28 cellular contexts compared by ENCODE assay signal in genomic region chr5:153661897-153662296, GRCh38.
"Had no signal": no experiment of that assay in that cellular context is flagged by ENCODE, and none has a peak within 500 bp of the region (broad histone marks: within the 10 kb centered on the region; RNA-seq: fewer than 3 reads in every experiment).

No MANE protein-coding gene starts in this region.

- H3K4me3 Mint-ChIP-seq: activated CD4-positive, alpha-beta memory T cell treated with anti-CD3 and anti-CD28 coated beads for 36 hours; activated CD4-positive, alpha-beta T cell treated with anti-CD3 and anti-CD28 coated beads, Interleukin-2, amount 10 ng/mL, durations not matched to agents 7 days and 5 days; activated naive CD4-positive, alpha-beta T cell treated with anti-CD3 and anti-CD28 coated beads, Interleukin-2, amount 10 ng/mL, durations not matched to agents 7 days and 5 days; activated naive CD8-positive, alpha-beta T cell treated with anti-CD3 and anti-CD28 coated beads for 36 hours; activated T-cell treated with anti-CD3 and anti-CD28 coated beads, Interleukin-2, amount 50 U/mL, for 72 hours; T-cell had no signal

- H3K27me3 Mint-ChIP-seq: activated CD4-positive, alpha-beta memory T cell treated with anti-CD3 and anti-CD28 coated beads for 36 hours; activated CD4-positive, alpha-beta T cell treated with anti-CD3 and anti-CD28 coated beads, Interleukin-2, amount 10 ng/mL, durations not matched to agents 7 days and 5 days; activated naive CD4-positive, alpha-beta T cell treated with anti-CD3 and anti-CD28 coated beads, Interleukin-2, amount 10 ng/mL, durations not matched to agents 7 days and 5 days; activated naive CD8-positive, alpha-beta T cell treated with anti-CD3 and anti-CD28 coated beads for 36 hours had no signal

- DNase-seq: activated CD4-positive, alpha-beta memory T cell treated with anti-CD3 and anti-CD28 coated beads for 36 hours; activated CD4-positive, alpha-beta T cell treated with anti-CD3 and anti-CD28 coated beads, Interleukin-2, amount 10 ng/mL, durations not matched to agents 7 days and 5 days; activated CD4-positive, CD25-positive, alpha-beta regulatory T cell; activated CD8-positive, alpha-beta memory T cell treated with anti-CD3 and anti-CD28 coated beads, Interleukin-2, amount 50 U/mL, for 4 hours; activated gamma-delta T cell treated with Interleukin-2 at 50 U/mL for 16 hours; activated naive CD4-positive, alpha-beta T cell treated with anti-CD3 and anti-CD28 coated beads, Interleukin-2, amount 10 ng/mL, durations not matched to agents 7 days and 5 days; activated naive CD8-positive, alpha-beta T cell treated with anti-CD3 and anti-CD28 coated beads for 36 hours; activated T-cell treated with anti-CD3 and anti-CD28 coated beads, Interleukin-2, amount 50 U/mL, for 72 hours; aorta; MM.1S; NCI-H1105; NCI-H1436 treated with DMSO at 0.1 percent for 48 hours; NCI-H187 treated with DMSO at 0.1 percent for 48 hours; NCI-H2081 treated with DMSO at 0.1 percent for 48 hours; NCI-H2227 treated with DMSO at 0.1 percent for 48 hours; NCI-H526; NCI-H774; OCI-M1; RPMI8226; T-cell; T-helper 2 cell; T1000 had no signal

- H3K4me3 ChIP-seq: SK-N-MC had no signal

- FAIRE-seq: TTC549 had no signal

- H3K9me3 Mint-ChIP-seq: activated CD4-positive, alpha-beta memory T cell treated with anti-CD3 and anti-CD28 coated beads for 36 hours; activated CD4-positive, alpha-beta T cell treated with anti-CD3 and anti-CD28 coated beads, Interleukin-2, amount 10 ng/mL, durations not matched to agents 7 days and 5 days; activated naive CD4-positive, alpha-beta T cell treated with anti-CD3 and anti-CD28 coated beads, Interleukin-2, amount 10 ng/mL, durations not matched to agents 7 days and 5 days; activated naive CD8-positive, alpha-beta T cell treated with anti-CD3 and anti-CD28 coated beads for 36 hours; activated T-cell treated with anti-CD3 and anti-CD28 coated beads, Interleukin-2, amount 50 U/mL, for 72 hours; activated T-helper 2 cell treated with anti-CD3 and anti-CD28 coated beads, Interferon-gamma antibody, Interleukin-2, Interleukin-4, amounts not matched to agents 10 μg/mL and 5 μg/mL and 100 μg/mL, durations not matched to agents 14 hours and 24 hours and 36 hours had no signal

- H3K27ac ChIP-seq: SK-N-MC, VCaP had no signal

- H3K36me3 Mint-ChIP-seq: activated CD4-positive, alpha-beta memory T cell treated with anti-CD3 and anti-CD28 coated beads for 36 hours; activated naive CD4-positive, alpha-beta T cell treated with anti-CD3 and anti-CD28 coated beads, Interleukin-2, amount 10 ng/mL, durations not matched to agents 7 days and 5 days; activated naive CD8-positive, alpha-beta T cell treated with anti-CD3 and anti-CD28 coated beads for 36 hours; T-cell had no signal

- H3K4me1 Mint-ChIP-seq: activated CD4-positive, alpha-beta T cell treated with anti-CD3 and anti-CD28 coated beads, Interleukin-2, amount 10 ng/mL, durations not matched to agents 7 days and 5 days; activated naive CD4-positive, alpha-beta T cell treated with anti-CD3 and anti-CD28 coated beads, Interleukin-2, amount 10 ng/mL, durations not matched to agents 7 days and 5 days; activated naive CD8-positive, alpha-beta T cell treated with anti-CD3 and anti-CD28 coated beads for 36 hours; T-cell had no signal

- H3K27ac Mint-ChIP-seq: activated CD4-positive, alpha-beta memory T cell treated with anti-CD3 and anti-CD28 coated beads for 36 hours; activated CD4-positive, alpha-beta T cell treated with anti-CD3 and anti-CD28 coated beads, Interleukin-2, amount 10 ng/mL, durations not matched to agents 7 days and 5 days; activated naive CD4-positive, alpha-beta T cell treated with anti-CD3 and anti-CD28 coated beads, Interleukin-2, amount 10 ng/mL, durations not matched to agents 7 days and 5 days; activated naive CD8-positive, alpha-beta T cell treated with anti-CD3 and anti-CD28 coated beads for 36 hours; activated T-cell treated with anti-CD3 and anti-CD28 coated beads, Interleukin-2, amount 50 U/mL, for 72 hours; activated T-helper 2 cell treated with anti-CD3 and anti-CD28 coated beads, Interferon-gamma antibody, Interleukin-2, Interleukin-4, amounts not matched to agents 10 μg/mL and 5 μg/mL and 100 μg/mL, durations not matched to agents 14 hours and 24 hours and 36 hours; T-cell had no signal

- ATAC-seq: activated T-cell treated with anti-CD3 and anti-CD28 coated beads, Interleukin-2, amount 50 U/mL, for 72 hours; Panc1; Right ventricle myocardium inferior; T-cell had no signal
